Comparison of ENCODE assay signal across 8 cellular contexts in genomic region chr10:47311900-47312662, GRCh38. TPM values are rescaled to one million over a fixed set of nuclear protein-coding genes. Genes with fewer than 3 reads are reported as not detected.
A peak's percentile ranks its signal among the peaks of the same experiment; 100 is the strongest.
DNase-seq lines count a peak whose midpoint lies in the region; ATAC-seq and TF ChIP-seq lines count a peak whose summit lies in the region.

No MANE protein-coding gene starts in this region.

- peak; percentile 92 for TF ChIP-seq CTCF in HFFc6 (IDR thresholded peaks at IDR 0.05)

- H3K27me3 Mint-ChIP-seq in HFFc6 (ENCODE audit: insufficient read depth) = peaks cover 23% of the 10 kb centered on the region
- H3K27me3 Mint-ChIP-seq in activated CD4-positive, alpha-beta T cell treated with anti-CD3 and anti-CD28 coated beads for 36 hours = no peaks in the 10 kb centered on the region

- H3K36me3 Mint-ChIP-seq in HFFc6 (ENCODE audit: low read depth) = no peaks in the 10 kb centered on the region
- no peaks in the 10 kb centered on the region for H3K36me3 Mint-ChIP-seq in activated CD4-positive, alpha-beta T cell treated with anti-CD3 and anti-CD28 coated beads for 36 hours (ENCODE audit: low read depth)

- CTCF ChIA-PET in activated CD4-positive, alpha-beta T cell treated with anti-CD3 and anti-CD28 coated beads for 36 hours (lab: Charles Lee) = interaction anchor here (0.6 to 4.7 kb wide), 35 partner anchors 8 to 313 kb away, joined by 3 to 150 read pairs (median 4); partner anchors contain the start of gene RBP3

- POLR2A ChIA-PET in activated CD4-positive, alpha-beta T cell treated with anti-CD3 and anti-CD28 coated beads for 36 hours (lab: Charles Lee) = interaction anchor here (1.0 to 1.2 kb wide), 2 partner anchors 145 to 265 kb away, joined by 3 to 7 read pairs; no protein-coding TSS in a partner anchor

- DNase-seq in EH (ENCODE audit: low read depth) = peak; percentile 80
- DNase-seq in HFFc6 = peak; percentile 71
- peak; percentile 12 for DNase-seq in NCI-H2171 treated with DMSO at 0.1 percent for 48 hours (lab: John Stamatoyannopoulos, UW)
- DNase-seq in activated CD4-positive, alpha-beta T cell treated with anti-CD3 and anti-CD28 coated beads for 36 hours = peak; percentile 93
- peak; percentile 68 for DNase-seq in cerebellar cortex (ENCODE audit: low spot score)
- DNase-seq in left kidney (ENCODE audit: low read depth, low spot score) = peak; percentile 90
- DNase-seq in stimulated activated CD4-positive, alpha-beta T cell treated with anti-CD3 and anti-CD28 coated beads, Interleukin-4, amount 100 ng/mL, for 1 hour = peak; percentile 88

- H3K9me3 Mint-ChIP-seq in HFFc6 = no peaks in the 10 kb centered on the region
- H3K9me3 Mint-ChIP-seq in activated CD4-positive, alpha-beta T cell treated with anti-CD3 and anti-CD28 coated beads for 36 hours (ENCODE audit: low read depth) = no peaks in the 10 kb centered on the region

- no peaks in the 10 kb centered on the region for H3K4me1 Mint-ChIP-seq in HFFc6 (ENCODE audit: low read depth)
- peaks cover 22% of the 10 kb centered on the region for H3K4me1 Mint-ChIP-seq in activated CD4-positive, alpha-beta T cell treated with anti-CD3 and anti-CD28 coated beads for 36 hours

- peak; percentile 96 for ATAC-seq in activated CD4-positive, alpha-beta T cell treated with anti-CD3 and anti-CD28 coated beads for 36 hours
- ATAC-seq in GM21786 (IDR thresholded peaks at IDR 0.05; ENCODE audit: unreplicated experiment) = no peak

- no peak overlapping the region for H3K4me3 Mint-ChIP-seq in HFFc6
- H3K4me3 Mint-ChIP-seq in activated CD4-positive, alpha-beta T cell treated with anti-CD3 and anti-CD28 coated beads for 36 hours = no peak overlapping the region

- intact Hi-C loops in activated CD4-positive, alpha-beta T cell treated with anti-CD3 and anti-CD28 coated beads for 36 hours (cut with DNase I, micrococcal nuclease) = loop anchor here (1.0 to 5.0 kb wide), 4 partner anchors 29 to 288 kb away; no protein-coding TSS in a partner anchor

- no peak overlapping the region for H3K27ac Mint-ChIP-seq in HFFc6
- peak overlapping the region; percentile 58 for H3K27ac Mint-ChIP-seq in activated CD4-positive, alpha-beta T cell treated with anti-CD3 and anti-CD28 coated beads for 36 hours

RNA-seq across cellular contexts. Expression of gene GDF2, which starts 10.2 kb away (rescaled TPM):
- total RNA-seq in HFFc6 (2021; fragmentation: NEBNext Ultra II Directional; extraction: Animal tissue kit (Norgen Biotek cat#: 25700)) = not detected
- total RNA-seq in activated CD4-positive, alpha-beta T cell treated with anti-CD3 and anti-CD28 coated beads for 36 hours = not detected

RNA-seq across cellular contexts. Expression of gene GDF10, which starts 12.1 kb away (rescaled TPM):
- not detected for total RNA-seq in HFFc6 (2021; fragmentation: NEBNext Ultra II Directional; extraction: Animal tissue kit (Norgen Biotek cat#: 25700))
- under 1 TPM; 0.30 to 0.32 TPM for total RNA-seq in activated CD4-positive, alpha-beta T cell treated with anti-CD3 and anti-CD28 coated beads for 36 hours

RNA-seq across cellular contexts. Expression of gene RBP3, which starts 36.1 kb away (rescaled TPM):
- not detected for total RNA-seq in HFFc6 (2021; fragmentation: NEBNext Ultra II Directional; extraction: Animal tissue kit (Norgen Biotek cat#: 25700))
- not detected for total RNA-seq in activated CD4-positive, alpha-beta T cell treated with anti-CD3 and anti-CD28 coated beads for 36 hours

Comparison
In these comparisons a context has a peak if more than half of its experiments do, and no peak if none do; other contexts are left out.
1. DNase-seq: peak in every context shown above with its lines; median percentile 93 in activated CD4-positive, alpha-beta T cell treated with anti-CD3 and anti-CD28 coated beads for 36 hours; 90 in left kidney; 88 in stimulated activated CD4-positive, alpha-beta T cell treated with anti-CD3 and anti-CD28 coated beads, Interleukin-4, amount 100 ng/mL, for 1 hour; 80 in EH; 71 in HFFc6; 68 in cerebellar cortex; 12 in NCI-H2171 treated with DMSO at 0.1 percent for 48 hours.